23 cellular contexts compared by ENCODE assay signal in genomic region chr2:31347319-31347718, GRCh38.
A peak's percentile ranks its signal among the peaks of the same experiment; 100 is the strongest.
DNase-seq lines count a peak whose midpoint lies in the region; ATAC-seq, FAIRE-seq and TF ChIP-seq lines count a peak whose summit lies in the region.
"Had no signal": no experiment of that assay in that cellular context is flagged by ENCODE, and none has a peak within 500 bp of the region (broad histone marks: within the 10 kb centered on the region; RNA-seq: fewer than 3 reads in every experiment).

No MANE protein-coding gene starts in this region.

- peaks cover 4% of the 10 kb centered on the region for H3K36me3 Mint-ChIP-seq in astrocyte (ENCODE audit: low read depth, unreplicated experiment)
- H3K36me3 Mint-ChIP-seq in stimulated activated effector memory CD8-positive, alpha-beta T cell treated with anti-CD3 and anti-CD28 coated beads, Interleukin-12 subunit alpha, Interleukin-12 subunit beta, amount 100 ng/mL, for 72 hours, result no peaks in the 10 kb centered on the region

- H3K4me2 ChIP-seq in astrocyte (ENCODE audit: low read length), result no peak overlapping the region
- H3K4me2 ChIP-seq: KMS-11 had no signal

- peak overlapping the region; percentile 54 for H3K27ac Mint-ChIP-seq in astrocyte (ENCODE audit: unreplicated experiment)
- no peak overlapping the region for H3K27ac Mint-ChIP-seq in stimulated activated effector memory CD8-positive, alpha-beta T cell treated with anti-CD3 and anti-CD28 coated beads, Interleukin-12 subunit alpha, Interleukin-12 subunit beta, amount 100 ng/mL, for 72 hours
- H3K27ac Mint-ChIP-seq: IgD-negative memory B cell had no signal

- H3K4me3 Mint-ChIP-seq in astrocyte (ENCODE audit: unreplicated experiment), result no peak overlapping the region
- H3K4me3 Mint-ChIP-seq in stimulated activated effector memory CD8-positive, alpha-beta T cell treated with anti-CD3 and anti-CD28 coated beads, Interleukin-12 subunit alpha, Interleukin-12 subunit beta, amount 100 ng/mL, for 72 hours, result no peak overlapping the region
- H3K4me3 Mint-ChIP-seq: H9, IgD-negative memory B cell had no signal

- peak overlapping the region; percentile 31 for H3K27ac ChIP-seq in astrocyte (ENCODE audit: low read depth, low read length)
- H3K27ac ChIP-seq in colonic mucosa, result no peak overlapping the region
- no peak overlapping the region for H3K27ac ChIP-seq in small intestine (ENCODE audit: low read depth in 1 of 2, low read length in 1 of 2)
- H3K27ac ChIP-seq: KMS-11, SJCRH30 had no signal

- H2AFZ ChIP-seq in astrocyte (ENCODE audit: low read depth, low read length), result no peak overlapping the region

- intact Hi-C loops in Right ventricle myocardium inferior (cut with DNase I), result no loop called here
- intact Hi-C loops in left cardiac atrium (cut with DNase I), result no loop called here
- intact Hi-C loops in colonic mucosa (cut with DNase I), result no loop called here

- no peaks in the 10 kb centered on the region for H3K79me2 ChIP-seq in astrocyte (ENCODE audit: insufficient read depth, low read length)

- TF ChIP-seq CTCF in astrocyte (IDR thresholded peaks at IDR 0.05; ENCODE audit: insufficient read depth, low read depth, low read length) (no peak), fibroblast of pulmonary artery (IDR thresholded peaks at IDR 0.05; ENCODE audit: low read length, missing control alignments) (no peak), colonic mucosa (IDR thresholded peaks at IDR 0.05) (no peak)

- H3K9ac ChIP-seq in astrocyte (ENCODE audit: low read length), result peak overlapping the region; percentile 20
- H3K9ac ChIP-seq in colonic mucosa (ENCODE audit: low read depth in 2 of 2, low read length in 2 of 2), result no peak overlapping the region
- H3K9ac ChIP-seq: KMS-11 had no signal

- H3K9me3 Mint-ChIP-seq in astrocyte (ENCODE audit: unreplicated experiment), result peaks cover 2% of the 10 kb centered on the region
- no peaks in the 10 kb centered on the region for H3K9me3 Mint-ChIP-seq in stimulated activated effector memory CD8-positive, alpha-beta T cell treated with anti-CD3 and anti-CD28 coated beads, Interleukin-12 subunit alpha, Interleukin-12 subunit beta, amount 100 ng/mL, for 72 hours
- H3K9me3 Mint-ChIP-seq: H9, IgD-negative memory B cell had no signal

- DNase-seq in Right ventricle myocardium inferior (ENCODE audit: missing footprints), result no peak
- DNase-seq in left cardiac atrium, result no peak
- no peak for DNase-seq in astrocyte (ENCODE audit: low read depth)
- DNase-seq in fibroblast of pulmonary artery (ENCODE audit: low read depth), result peak; percentile 7
- peak in 1 of 2 donors; percentile 28 for DNase-seq in stimulated activated effector memory CD8-positive, alpha-beta T cell treated with anti-CD3 and anti-CD28 coated beads, Interleukin-12 subunit alpha, Interleukin-12 subunit beta, amount 100 ng/mL, for 72 hours (ENCODE audit: low spot score in 2 of 2)
- DNase-seq in T1000 (lab: John Stamatoyannopoulos, UW), result no peak
- no peak for DNase-seq in colonic mucosa
- no peak for DNase-seq in small intestine
- DNase-seq: 8988T; ACHN; Calu3; DMS79 treated with DMSO at 0.1 percent for 48 hours; H9; MM.1S; NCI-H2029; NCI-H446 treated with DMSO at 0.1 percent for 48 hours; NCI-H526; NK-92 treated with Interleukin-12 subunit alpha and Interleukin-12 subunit beta, amount 100 ng/mL, for 24 hours; PC-3; SJCRH30 had no signal

- ATAC-seq in Right ventricle myocardium inferior (peak; percentile 47), left cardiac atrium (no peak)
- ATAC-seq in stimulated activated effector memory CD8-positive, alpha-beta T cell treated with anti-CD3 and anti-CD28 coated beads, Interleukin-12 subunit alpha, Interleukin-12 subunit beta, amount 100 ng/mL, for 72 hours, result peak; percentile 8
- ATAC-seq: PC-3 had no signal

- H3K4me3 ChIP-seq in astrocyte (ENCODE audit: insufficient read depth, low read depth, low read length) (no peak overlapping the region), fibroblast of pulmonary artery (replicated peaks; ENCODE audit: low read depth, low read length) (no peak overlapping the region), colonic mucosa (no peak overlapping the region), small intestine (ENCODE audit: low read depth in 1 of 2, low read length in 2 of 2) (no peak overlapping the region)
- H3K4me3 ChIP-seq: SJCRH30 had no signal

- H3K36me3 ChIP-seq in astrocyte (ENCODE audit: insufficient read depth, low read length) (no peaks in the 10 kb centered on the region), colonic mucosa (no peaks in the 10 kb centered on the region), small intestine (ENCODE audit: control insufficient read depth in 2 of 2, insufficient read depth in 2 of 2, low read length in 2 of 2) (peaks cover 0 to 18% of the 10 kb centered on the region in 2 donors)
- H3K36me3 ChIP-seq: SJCRH30 had no signal

- H3K27me3 Mint-ChIP-seq in astrocyte (ENCODE audit: low read depth, unreplicated experiment), result no peaks in the 10 kb centered on the region

- 81 to 91% (median 90%) methylated on average over 6 of the region's 6 CpGs for WGBS in small intestine, 3 donors

- H3K27me3 ChIP-seq in astrocyte (ENCODE audit: insufficient read depth, low read length) (no peaks in the 10 kb centered on the region), colonic mucosa (no peaks in the 10 kb centered on the region), small intestine (ENCODE audit: control insufficient read depth in 2 of 2, insufficient read depth in 2 of 2, low read length in 2 of 2) (no peaks in the 10 kb centered on the region)

- H3K4me1 ChIP-seq in astrocyte (ENCODE audit: insufficient read depth, low read length) (peaks cover 9% of the 10 kb centered on the region), colonic mucosa (no peaks in the 10 kb centered on the region), small intestine (ENCODE audit: control insufficient read depth in 2 of 2, insufficient read depth in 1 of 2, low read depth in 1 of 2, low read length in 1 of 2) (no peaks in the 10 kb centered on the region)
- H3K4me1 ChIP-seq: SJCRH30 had no signal

- peaks cover 9% of the 10 kb centered on the region for H3K4me1 Mint-ChIP-seq in astrocyte (ENCODE audit: low read depth, unreplicated experiment)
- no peaks in the 10 kb centered on the region for H3K4me1 Mint-ChIP-seq in stimulated activated effector memory CD8-positive, alpha-beta T cell treated with anti-CD3 and anti-CD28 coated beads, Interleukin-12 subunit alpha, Interleukin-12 subunit beta, amount 100 ng/mL, for 72 hours
- H3K4me1 Mint-ChIP-seq: H9, IgD-negative memory B cell had no signal

- H4K20me1 ChIP-seq in astrocyte (ENCODE audit: insufficient read depth, low read length), result no peaks in the 10 kb centered on the region

- H3K9me3 ChIP-seq in astrocyte (ENCODE audit: insufficient read depth, low read depth, low read length) (no peaks in the 10 kb centered on the region), colonic mucosa (no peaks in the 10 kb centered on the region), small intestine (ENCODE audit: control insufficient read depth, low read depth) (no peaks in the 10 kb centered on the region)
- H3K9me3 ChIP-seq: SJCRH30 had no signal

- FAIRE-seq in astrocyte (lab: Jason Lieb, UNC), result no peak
- no peak for FAIRE-seq in small intestine (lab: Jason Lieb, UNC)
- FAIRE-seq: GM12892 had no signal

Comparison
In these comparisons a context has a peak if more than half of its experiments do, and no peak if none do; other contexts are left out.
1. ATAC-seq: peak in Right ventricle myocardium inferior (single experiment) and stimulated activated effector memory CD8-positive, alpha-beta T cell treated with anti-CD3 and anti-CD28 coated beads, Interleukin-12 subunit alpha, Interleukin-12 subunit beta, amount 100 ng/mL, for 72 hours (single experiment); none in left cardiac atrium (0 of 2).